Comparison of ENCODE assay signal across 8 cellular contexts in genomic region chr16:5097470-5098220, GRCh38. TPM values are rescaled to one million over a fixed set of nuclear protein-coding genes. Genes with fewer than 3 reads are reported as not detected.
DNase-seq lines count a peak whose midpoint lies in the region; ATAC-seq, FAIRE-seq and TF ChIP-seq lines count a peak whose summit lies in the region.
"Not testable (repeated sequence)": the region's sequence is repeated elsewhere in the genome, so short reads cannot be mapped to it uniquely, and the experiment has no call there.

Gene EEF2KMT, minus strand, starts transcription at chr16:5097795. Its CDS starts 56 bp downstream, at chr16:5097739.

- peak; percentile 54 for DNase-seq in D721Med (ENCODE audit: insufficient read length, low spot score)
- DNase-seq in Jurkat, Clone E6-1 (ENCODE audit: low read depth, low spot score): peak; percentile 97
- peak; percentile 96 for DNase-seq in OCI-M2 (lab: John Stamatoyannopoulos, UW; ENCODE audit: unreplicated experiment)
- peak; percentile 85 for DNase-seq in activated T-cell treated with anti-CD3 and anti-CD28 coated beads for 4 hours
- peak; percentile 99 for DNase-seq in erythroblast (lab: John Stamatoyannopoulos, UW)
- peak; percentile 94 for DNase-seq in stimulated activated CD8-positive, alpha-beta memory T cell treated with anti-CD3 and anti-CD28 coated beads, Interleukin-4, amount 100 ng/mL, for 24 hours (ENCODE audit: low read depth)

- TF ChIP-seq CTCF in D721Med (IDR thresholded peaks at IDR 0.05; ENCODE audit: insufficient read depth, missing control alignments): not testable (repeated sequence)

- H3K9ac ChIP-seq in mucosa of rectum (ENCODE audit: low read depth in 1 of 2, low read length in 2 of 2): peak within 1 kb of the TSS; percentile 52 to 73

- peak within 1 kb of the TSS; percentile 74 to 79 for H3K27ac ChIP-seq in mucosa of rectum (ENCODE audit: low read depth in 2 of 2, low read length in 2 of 2)

- not testable (repeated sequence) for H3K27me3 ChIP-seq in mucosa of rectum (ENCODE audit: control insufficient read depth in 2 of 2, insufficient read depth in 2 of 2, low read length in 2 of 2)

- not testable (repeated sequence) for H3K9me3 ChIP-seq in mucosa of rectum (ENCODE audit: control insufficient read depth in 2 of 2, low read length in 2 of 2)

- H3K4me3 ChIP-seq in Jurkat, Clone E6-1 (ENCODE audit: low read length): peak within 1 kb of the TSS; percentile 74
- peak within 1 kb of the TSS; percentile 73 to 74 for H3K4me3 ChIP-seq in mucosa of rectum (ENCODE audit: low read length in 2 of 2)

- ATAC-seq in GM21619 (IDR thresholded peaks at IDR 0.05; ENCODE audit: unreplicated experiment): peak; percentile 95

- H3K36me3 ChIP-seq in mucosa of rectum (ENCODE audit: control insufficient read depth in 2 of 2, insufficient read depth in 2 of 2, low read length in 2 of 2): not testable (repeated sequence)

- not testable (repeated sequence) for H3K4me1 ChIP-seq in mucosa of rectum (ENCODE audit: control insufficient read depth in 2 of 2, insufficient read depth in 2 of 2, low read length in 2 of 2)

- FAIRE-seq in D721Med (lab: Jason Lieb, UNC): not testable (repeated sequence)

- TF ChIP-seq POLR2A in erythroblast (IDR thresholded peaks at IDR 0.05; ENCODE audit: low read length): not testable (repeated sequence)

RNA-seq across cellular contexts. Expression of gene EEF2KMT, which starts in this region (rescaled TPM):
- polyA plus RNA-seq in Jurkat, Clone E6-1 (2012; ENCODE audit: insufficient read depth, insufficient read length): 32.1 TPM

Comparison
In these comparisons a context has a peak if more than half of its experiments do, and no peak if none do; other contexts are left out.
1. Peak in every context shown above with its lines: DNase-seq, ATAC-seq, H3K4me3 ChIP-seq and H3K27ac ChIP-seq.